Comparison of ENCODE assay signal across 30 cellular contexts in genomic region chr5:31449962-31450361, GRCh38.
"Had no signal": no experiment of that assay in that cellular context is flagged by ENCODE, and none has a peak within 500 bp of the region (broad histone marks: within the 10 kb centered on the region; RNA-seq: fewer than 3 reads in every experiment).

No MANE protein-coding gene starts in this region.

- H3K27ac Mint-ChIP-seq: activated CD4-positive, alpha-beta memory T cell treated with anti-CD3 and anti-CD28 coated beads, Interleukin-2, amount 10 ng/mL, durations not matched to agents 7 days and 5 days; activated CD8-positive, alpha-beta memory T cell treated with anti-CD3 and anti-CD28 coated beads, Interleukin-2, amount 10 ng/mL, durations not matched to agents 7 days and 5 days; activated naive CD8-positive, alpha-beta T cell treated with anti-CD3 and anti-CD28 coated beads for 36 hours had no signal

- H3K4me3 Mint-ChIP-seq: activated CD4-positive, alpha-beta memory T cell treated with anti-CD3 and anti-CD28 coated beads, Interleukin-2, amount 10 ng/mL, durations not matched to agents 7 days and 5 days; activated CD8-positive, alpha-beta memory T cell treated with anti-CD3 and anti-CD28 coated beads, Interleukin-2, amount 10 ng/mL, durations not matched to agents 7 days and 5 days; activated naive CD8-positive, alpha-beta T cell treated with anti-CD3 and anti-CD28 coated beads for 36 hours had no signal

- H3K4me1 ChIP-seq: Peyer's patch, SJCRH30 had no signal

- H3K27ac ChIP-seq: brain microvascular endothelial cell, Peyer's patch, SJCRH30, SK-N-MC, WERI-Rb-1 had no signal

- H3K4me3 ChIP-seq: Peyer's patch, SJCRH30, SK-N-MC had no signal

- H3K4me1 Mint-ChIP-seq: activated CD4-positive, alpha-beta memory T cell treated with anti-CD3 and anti-CD28 coated beads, Interleukin-2, amount 10 ng/mL, durations not matched to agents 7 days and 5 days; activated CD8-positive, alpha-beta memory T cell treated with anti-CD3 and anti-CD28 coated beads, Interleukin-2, amount 10 ng/mL, durations not matched to agents 7 days and 5 days; activated naive CD8-positive, alpha-beta T cell treated with anti-CD3 and anti-CD28 coated beads for 36 hours had no signal

- H3K9me3 ChIP-seq: Peyer's patch, SJCRH30 had no signal

- DNase-seq: activated CD4-positive, alpha-beta memory T cell treated with anti-CD3 and anti-CD28 coated beads, Interleukin-2, amount 10 ng/mL, durations not matched to agents 7 days and 5 days; activated CD4-positive, alpha-beta T cell treated with anti-CD3 and anti-CD28 coated beads for 1 hour; activated CD4-positive, alpha-beta T cell treated with anti-CD3 and anti-CD28 coated beads for 48 hours; activated CD4-positive, CD25-positive, alpha-beta regulatory T cell; activated CD8-positive, alpha-beta memory T cell treated with anti-CD3 and anti-CD28 coated beads for 24 hours; activated CD8-positive, alpha-beta memory T cell treated with anti-CD3 and anti-CD28 coated beads, Interleukin-2, amount 10 ng/mL, durations not matched to agents 7 days and 5 days; activated CD8-positive, alpha-beta memory T cell treated with anti-CD3 and anti-CD28 coated beads, Interleukin-2, amount 50 U/mL, for 48 hours; activated effector memory CD4-positive, alpha-beta T cell treated with anti-CD3 and anti-CD28 coated beads, Interleukin-2, amount 50 U/mL, for 16 hours; activated naive CD4-positive, alpha-beta T cell; activated naive CD4-positive, alpha-beta T cell treated with anti-CD3 and anti-CD28 coated beads, Interleukin-2, amount 50 U/mL, for 16 hours; activated naive CD8-positive, alpha-beta T cell treated with anti-CD3 and anti-CD28 coated beads for 36 hours; activated T-cell treated with anti-CD3 and anti-CD28 coated beads, Interleukin-2, amount 50 U/mL, for 48 hours; aorta; brain microvascular endothelial cell; central memory CD4-positive, alpha-beta T cell; Karpas-422; NCI-H1092; NCI-H1436 treated with DMSO at 0.1 percent for 48 hours; NCI-H1694 treated with DMSO at 0.1 percent for 48 hours; NCI-H2029; NCI-H345; NCI-H524 treated with DMSO at 0.1 percent for 48 hours; NK-92 treated with Interleukin-12 subunit alpha and Interleukin-12 subunit beta, amount 100 ng/mL, for 24 hours; PC-3; Peyer's patch; Right ventricle myocardium superior; SJCRH30; T1000; WERI-Rb-1 had no signal

- H3K27me3 ChIP-seq: brain microvascular endothelial cell, Peyer's patch, SJCRH30 had no signal

- H3K27me3 Mint-ChIP-seq: activated CD4-positive, alpha-beta memory T cell treated with anti-CD3 and anti-CD28 coated beads, Interleukin-2, amount 10 ng/mL, durations not matched to agents 7 days and 5 days; activated CD8-positive, alpha-beta memory T cell treated with anti-CD3 and anti-CD28 coated beads, Interleukin-2, amount 10 ng/mL, durations not matched to agents 7 days and 5 days; activated naive CD8-positive, alpha-beta T cell treated with anti-CD3 and anti-CD28 coated beads for 36 hours had no signal

- ATAC-seq: activated CD8-positive, alpha-beta memory T cell treated with anti-CD3 and anti-CD28 coated beads, Interleukin-2, amount 10 ng/mL, durations not matched to agents 7 days and 5 days; PC-3 had no signal
